In genomic region chr17:49357516-49357915, GRCh38 we compare ENCODE assay signal across 18 cellular contexts. TPM values are rescaled to one million over a fixed set of nuclear protein-coding genes. Genes with fewer than 3 reads are reported as not detected.
DNase-seq lines count a peak whose midpoint lies in the region; ATAC-seq and TF ChIP-seq lines count a peak whose summit lies in the region.
"Had no signal": no experiment of that assay in that cellular context is flagged by ENCODE, and none has a peak within 500 bp of the region (broad histone marks: within the 10 kb centered on the region; RNA-seq: fewer than 3 reads in every experiment).

No MANE protein-coding gene starts in this region.

- H3K27ac ChIP-seq in OCI-LY7 (ENCODE audit: low read depth, low read length, poor library complexity, severe bottlenecking) (peak overlapping the region; percentile 71), esophagus muscularis mucosa (replicated peaks in 1 of 4) (no peak overlapping the region)
- H3K27ac ChIP-seq: cardiac muscle cell had no signal

- no peaks in the 10 kb centered on the region for H3K9me3 ChIP-seq in OCI-LY7 (ENCODE audit: low read length)
- no peaks in the 10 kb centered on the region for H3K9me3 ChIP-seq in esophagus muscularis mucosa
- H3K9me3 ChIP-seq: upper lobe of left lung had no signal

- H4K20me1 ChIP-seq in OCI-LY7 (ENCODE audit: insufficient read depth, low read length) = peaks cover 33% of the 10 kb centered on the region

- H3K36me3 Mint-ChIP-seq in activated CD4-positive, alpha-beta T cell treated with anti-CD3 and anti-CD28 coated beads, Interleukin-2, amount 10 ng/mL, durations not matched to agents 7 days and 5 days (ENCODE audit: low read depth) = peaks cover 15% of the 10 kb centered on the region
- H3K36me3 Mint-ChIP-seq in stimulated activated effector memory CD8-positive, alpha-beta T cell treated with anti-CD3 and anti-CD28 coated beads, Interleukin-12 subunit alpha, Interleukin-12 subunit beta, amount 100 ng/mL, for 72 hours = peaks cover 20% of the 10 kb centered on the region
- H3K36me3 Mint-ChIP-seq in WTC11 = peaks cover 3% of the 10 kb centered on the region; the same call in 1 of the 2 replicates

- peaks cover 51% of the 10 kb centered on the region for H3K4me1 Mint-ChIP-seq in activated CD4-positive, alpha-beta T cell treated with anti-CD3 and anti-CD28 coated beads, Interleukin-2, amount 10 ng/mL, durations not matched to agents 7 days and 5 days
- H3K4me1 Mint-ChIP-seq in stimulated activated effector memory CD8-positive, alpha-beta T cell treated with anti-CD3 and anti-CD28 coated beads, Interleukin-12 subunit alpha, Interleukin-12 subunit beta, amount 100 ng/mL, for 72 hours = peaks cover 46% of the 10 kb centered on the region
- peaks cover 33% of the 10 kb centered on the region for H3K4me1 Mint-ChIP-seq in WTC11

- POLR2A ChIA-PET in activated CD4-positive, alpha-beta T cell treated with anti-CD3 and anti-CD28 coated beads, Interleukin-2, amount 10 ng/mL, durations not matched to agents 7 days and 5 days (lab: Charles Lee) = no interaction called here
- POLR2A ChIA-PET in OCI-LY7 (lab: Charles Lee) = interaction anchor here (0.7 to 2.3 kb wide), 4 partner anchors 20 to 361 kb away, joined by 3 to 11 read pairs (median 6); no protein-coding TSS in a partner anchor
- POLR2A ChIA-PET in WTC11 (lab: Charles Lee) = no interaction called here

- H3K4me3 ChIP-seq in OCI-LY7 (ENCODE audit: low read depth, low read length, poor library complexity, severe bottlenecking) (peak overlapping the region; percentile 89), esophagus muscularis mucosa (peak overlapping the region in 3 of 4 donors; percentile 2 to 26 (median 16))
- H3K4me3 ChIP-seq: cardiac muscle cell, upper lobe of left lung had no signal

- H3K9me3 Mint-ChIP-seq in activated CD4-positive, alpha-beta T cell treated with anti-CD3 and anti-CD28 coated beads, Interleukin-2, amount 10 ng/mL, durations not matched to agents 7 days and 5 days = no peaks in the 10 kb centered on the region
- no peaks in the 10 kb centered on the region for H3K9me3 Mint-ChIP-seq in stimulated activated effector memory CD8-positive, alpha-beta T cell treated with anti-CD3 and anti-CD28 coated beads, Interleukin-12 subunit alpha, Interleukin-12 subunit beta, amount 100 ng/mL, for 72 hours
- H3K9me3 Mint-ChIP-seq in WTC11 = peaks cover 4% of the 10 kb centered on the region

- no peak for TF ChIP-seq EP300 in esophagus muscularis mucosa (IDR thresholded peaks at IDR 0.05)

- no peak overlapping the region for H2AFZ ChIP-seq in OCI-LY7 (ENCODE audit: low read length)

- no peak for DNase-seq in activated CD4-positive, alpha-beta T cell treated with anti-CD3 and anti-CD28 coated beads, Interleukin-2, amount 10 ng/mL, durations not matched to agents 7 days and 5 days
- DNase-seq in activated CD4-positive, alpha-beta T cell treated with anti-CD3 and anti-CD28 coated beads, Interleukin-2, amount 50 U/mL, for 4 hours = no peak
- DNase-seq in OCI-LY7 (ENCODE audit: low spot score) (no peak), esophagus muscularis mucosa (ENCODE audit: extremely low spot score) (no peak), WTC11 (ENCODE audit: low spot score) (no peak), NCI-H2107 treated with DMSO at 0.1 percent for 48 hours (lab: John Stamatoyannopoulos, UW; ENCODE audit: unreplicated experiment) (no peak), NCI-H524 (lab: John Stamatoyannopoulos, UW) (no peak)
- DNase-seq in stimulated activated effector memory CD8-positive, alpha-beta T cell treated with anti-CD3 and anti-CD28 coated beads, Interleukin-12 subunit alpha, Interleukin-12 subunit beta, amount 100 ng/mL, for 72 hours (ENCODE audit: low spot score in 2 of 2) = no peak
- DNase-seq: 8988T; effector CD8-positive, alpha-beta T cell; IMR-90; NCI-H1092 treated with DMSO at 0.1 percent for 48 hours; NCI-H2107; stimulated activated CD4-positive, alpha-beta T cell treated with anti-CD3 and anti-CD28 coated beads, Interleukin-4, amount 100 ng/mL, for 24 hours; stimulated activated CD8-positive, alpha-beta memory T cell treated with anti-CD3 and anti-CD28 coated beads, Interleukin-4, amount 100 ng/mL, for 48 hours; upper lobe of left lung had no signal

- intact Hi-C loops in OCI-LY7 (cut with micrococcal nuclease; ENCODE audit: unreplicated experiment) = no loop called here
- intact Hi-C loops in esophagus muscularis mucosa (cut with DNase I) = no loop called here

- no peak for ATAC-seq in stimulated activated effector memory CD8-positive, alpha-beta T cell treated with anti-CD3 and anti-CD28 coated beads, Interleukin-12 subunit alpha, Interleukin-12 subunit beta, amount 100 ng/mL, for 72 hours
- ATAC-seq in WTC11 = no peak
- ATAC-seq: activated CD4-positive, CD25-positive, alpha-beta regulatory T cell treated with anti-CD3 and anti-CD28 coated beads, Interleukin-2, amount 50 U/mL, for 24 hours had no signal

- peaks cover 86% of the 10 kb centered on the region for H3K79me2 ChIP-seq in OCI-LY7 (ENCODE audit: insufficient read depth, low read depth, low read length)

- H3K9me2 ChIP-seq in OCI-LY7 (ENCODE audit: insufficient read depth, low read length) = no peaks in the 10 kb centered on the region

- TF ChIP-seq POLR2A in esophagus muscularis mucosa (IDR thresholded peaks at IDR 0.05; ENCODE audit: low read depth) = no peak

- peak overlapping the region; percentile 89 for H3K4me3 Mint-ChIP-seq in activated CD4-positive, alpha-beta T cell treated with anti-CD3 and anti-CD28 coated beads, Interleukin-2, amount 10 ng/mL, durations not matched to agents 7 days and 5 days
- peak overlapping the region; percentile 86 for H3K4me3 Mint-ChIP-seq in stimulated activated effector memory CD8-positive, alpha-beta T cell treated with anti-CD3 and anti-CD28 coated beads, Interleukin-12 subunit alpha, Interleukin-12 subunit beta, amount 100 ng/mL, for 72 hours
- H3K4me3 Mint-ChIP-seq in WTC11 = no peak overlapping the region

- 70% methylated on average over 3 of the region's 3 CpGs for WGBS in esophagus muscularis mucosa

- no TSS peak for BruUV-seq in OCI-LY7 (replicated peaks; lab: Mats Ljungman, UMichigan)

- H3K4me1 ChIP-seq in OCI-LY7 (ENCODE audit: insufficient read depth, low read length, poor library complexity, severe bottlenecking) = peaks cover 36% of the 10 kb centered on the region
- H3K4me1 ChIP-seq in esophagus muscularis mucosa = peaks cover 14 to 85% (median 82%) of the 10 kb centered on the region in 4 donors

- H3K27me3 ChIP-seq in esophagus muscularis mucosa = no peaks in the 10 kb centered on the region
- H3K27me3 ChIP-seq: cardiac muscle cell, upper lobe of left lung had no signal

- H3K27me3 Mint-ChIP-seq in activated CD4-positive, alpha-beta T cell treated with anti-CD3 and anti-CD28 coated beads, Interleukin-2, amount 10 ng/mL, durations not matched to agents 7 days and 5 days = no peaks in the 10 kb centered on the region
- no peaks in the 10 kb centered on the region for H3K27me3 Mint-ChIP-seq in WTC11 (ENCODE audit: low read depth)

- no peak for TF ChIP-seq CTCF in OCI-LY7 (conservative IDR thresholded peaks at IDR 0.05; ENCODE audit: low read length)
- no peak for TF ChIP-seq CTCF in esophagus muscularis mucosa (IDR thresholded peaks at IDR 0.05)
- no peak for TF ChIP-seq CTCF in WTC11 (IDR thresholded peaks at IDR 0.05)

- peak overlapping the region; percentile 99 for H3K4me2 ChIP-seq in OCI-LY7 (ENCODE audit: low read length)

- H3K36me3 ChIP-seq in OCI-LY7 (ENCODE audit: insufficient read depth, low read length) (no peaks in the 10 kb centered on the region; the same call in 1 of the 2 replicates), esophagus muscularis mucosa (no peaks in the 10 kb centered on the region)
- H3K36me3 ChIP-seq: cardiac muscle cell, upper lobe of left lung had no signal

- CTCF ChIA-PET in activated CD4-positive, alpha-beta T cell treated with anti-CD3 and anti-CD28 coated beads, Interleukin-2, amount 10 ng/mL, durations not matched to agents 7 days and 5 days (lab: Charles Lee) = interaction anchor here (1.0 to 3.0 kb wide), 3 partner anchors 11 to 34 kb away, joined by 3 to 9 read pairs (median 4); no protein-coding TSS in a partner anchor
- CTCF ChIA-PET in OCI-LY7 (lab: Charles Lee; ENCODE audit: unreplicated experiment) = interaction anchor here (0.9 kb wide), 1 partner anchor 17 kb away, joined by 3 read pairs; no protein-coding TSS in a partner anchor
- CTCF ChIA-PET in WTC11 (lab: Charles Lee) = interaction anchor here (1.1 to 1.2 kb wide), 2 partner anchors 11 to 199 kb away, joined by 4 to 6 read pairs; no protein-coding TSS in a partner anchor

- no peak overlapping the region for H3K27ac Mint-ChIP-seq in activated CD4-positive, alpha-beta T cell treated with anti-CD3 and anti-CD28 coated beads, Interleukin-2, amount 10 ng/mL, durations not matched to agents 7 days and 5 days
- no peak overlapping the region for H3K27ac Mint-ChIP-seq in stimulated activated effector memory CD8-positive, alpha-beta T cell treated with anti-CD3 and anti-CD28 coated beads, Interleukin-12 subunit alpha, Interleukin-12 subunit beta, amount 100 ng/mL, for 72 hours
- H3K27ac Mint-ChIP-seq in WTC11 = no peak overlapping the region

TF ChIP-seq in WTC11, 78 proteins besides CTCF, POLR2A, EP300 and RAD21 (continues in another document):
- no peak for TF ChIP-seq ZBTB21 (CRISPR knock-in tag; IDR thresholded peaks at IDR 0.05; ENCODE audit: borderline replicate concordance)
- no peak for TF ChIP-seq TP53 (CRISPR knock-in tag; IDR thresholded peaks at IDR 0.05)

RNA-seq across cellular contexts. Expression of gene ZNF652, which starts 4.5 kb away (rescaled TPM):
- total RNA-seq in activated CD4-positive, alpha-beta T cell treated with anti-CD3 and anti-CD28 coated beads, Interleukin-2, amount 10 ng/mL, durations not matched to agents 7 days and 5 days = 10 to 100 TPM; 32.1 to 36.2 TPM
- total RNA-seq in OCI-LY7 (2014; rRNA removed; shearing (Covaris generic)) = 35.4 and 36.8 TPM in 2 replicates
- 69.7 and 81.0 TPM in 2 replicates for total RNA-seq in OCI-LY7 (2022)
- 10 to 100 TPM; 59.3 to 100.0 (median 83.0) TPM for total RNA-seq in esophagus muscularis mucosa
- total RNA-seq in WTC11 (2021) = 40.8 to 46.0 TPM (median 44.2 TPM) in 3 replicates

RNA-seq across cellular contexts. Expression of gene PHB1, which starts 57.2 kb away (rescaled TPM):
- 100 to 1,000 TPM; 132 to 153 TPM for total RNA-seq in activated CD4-positive, alpha-beta T cell treated with anti-CD3 and anti-CD28 coated beads, Interleukin-2, amount 10 ng/mL, durations not matched to agents 7 days and 5 days
- total RNA-seq in OCI-LY7 (2014; rRNA removed; shearing (Covaris generic)) = 131 and 137 TPM in 2 replicates
- 175 and 217 TPM in 2 replicates for total RNA-seq in OCI-LY7 (2022)
- total RNA-seq in esophagus muscularis mucosa = 100 to 1,000 TPM in 1 of 4 donors, 10 to 100 TPM in 3; 75.6 to 101 (median 95.6) TPM
- 350 to 375 TPM (median 362 TPM) in 3 replicates for total RNA-seq in WTC11 (2021)
